16 cellular contexts compared by ENCODE assay signal in the genomic region with DNA sequence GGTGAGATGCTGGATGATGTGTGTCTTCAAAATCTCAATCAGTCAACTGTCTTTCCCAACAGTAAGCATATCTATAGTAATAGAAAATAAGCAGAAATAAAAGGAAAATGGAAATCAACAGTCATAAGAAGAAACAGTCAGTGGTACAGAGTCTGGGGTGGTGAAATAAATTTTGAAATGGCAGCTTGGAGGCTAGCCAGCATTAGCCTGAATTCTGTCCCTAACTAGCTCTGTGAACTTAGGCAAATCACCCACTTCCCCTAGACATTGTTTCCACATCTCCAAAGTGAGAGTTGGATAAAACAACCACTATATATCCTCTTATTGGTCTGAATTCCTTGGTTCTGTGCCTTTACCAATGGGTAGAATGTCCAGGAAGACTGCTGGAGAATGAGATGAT.
DNase-seq lines count a peak whose midpoint lies in the region; ATAC-seq and TF ChIP-seq lines count a peak whose summit lies in the region.
"Had no signal": no experiment of that assay in that cellular context is flagged by ENCODE, and none has a peak within 500 bp of the region (broad histone marks: within the 10 kb centered on the region; RNA-seq: fewer than 3 reads in every experiment).

No MANE protein-coding gene starts in this region.

- H3K4me3 ChIP-seq in right cardiac atrium (ENCODE audit: low read length) (no peak overlapping the region), tibial artery (no peak overlapping the region), Karpas-422 (ENCODE audit: low read length) (no peak overlapping the region)
- H3K4me3 ChIP-seq: SK-N-MC had no signal

- TF ChIP-seq CTCF in tibial artery (IDR thresholded peaks at IDR 0.05) (no peak), GM13977 (IDR thresholded peaks at IDR 0.05; ENCODE audit: extremely low read depth, insufficient read depth, missing control alignments) (no peak)

- no peak overlapping the region for H3K9ac ChIP-seq in Karpas-422 (ENCODE audit: low read length)

- H3K79me2 ChIP-seq in Karpas-422 (ENCODE audit: low read length), result no peaks in the 10 kb centered on the region

- no peak overlapping the region for H2AFZ ChIP-seq in Karpas-422 (ENCODE audit: low read length)

- H3K9me3 ChIP-seq in right cardiac atrium (ENCODE audit: control insufficient read depth, low read length) (no peaks in the 10 kb centered on the region), tibial artery (no peaks in the 10 kb centered on the region), Karpas-422 (ENCODE audit: low read length) (no peaks in the 10 kb centered on the region)

- H4K20me1 ChIP-seq in Karpas-422 (ENCODE audit: insufficient read depth, low read depth, low read length), result no peaks in the 10 kb centered on the region

- no peaks in the 10 kb centered on the region for H3K9me2 ChIP-seq in Karpas-422 (replicated peaks; ENCODE audit: insufficient read depth, low read length)

- intact Hi-C loops in right cardiac atrium (cut with DNase I), result no loop called here
- intact Hi-C loops in tibial artery (cut with DNase I; ENCODE audit: low total_unique reads), result no loop called here

- DNase-seq in SIG-M5 treated with dmso at 0.1 percent for 504 hours (lab: John Stamatoyannopoulos, UW; ENCODE audit: unreplicated experiment) (peak; percentile 44), SIG-M5 (lab: John Stamatoyannopoulos, UW) (no peak), NCI-H526 (lab: John Stamatoyannopoulos, UW) (peak; percentile 55 to 74), right cardiac atrium (no peak), tibial artery (peak in 1 of 2 donors; percentile 50), Karpas-422 (no peak), GM13977 (ENCODE audit: low spot score) (no peak)
- DNase-seq: GF-D8, KG1, NCI-H1092 treated with DMSO at 0.1 percent for 48 hours, NCI-H1694 treated with DMSO at 0.1 percent for 48 hours, NCI-H226, NCI-H748 treated with DMSO at 0.1 percent for 48 hours, PC-3 had no signal

- H3K27ac ChIP-seq in right cardiac atrium (ENCODE audit: low read length) (no peak overlapping the region), tibial artery (peak overlapping the region; percentile 44 to 52), Karpas-422 (ENCODE audit: low read length) (no peak overlapping the region)
- H3K27ac ChIP-seq: RWPE1, SK-N-MC had no signal

- peaks cover under 1% of the 10 kb centered on the region for H3K4me1 ChIP-seq in right cardiac atrium (ENCODE audit: control insufficient read depth, insufficient read depth, low read length)
- peaks cover 0 to 28% (median 18%) of the 10 kb centered on the region in 4 donors for H3K4me1 ChIP-seq in tibial artery
- no peaks in the 10 kb centered on the region for H3K4me1 ChIP-seq in Karpas-422 (ENCODE audit: low read length)

- no peaks in the 10 kb centered on the region for H3K36me3 ChIP-seq in tibial artery
- no peaks in the 10 kb centered on the region for H3K36me3 ChIP-seq in Karpas-422 (ENCODE audit: insufficient read depth, low read length)

- H3K27me3 ChIP-seq in right cardiac atrium (ENCODE audit: control insufficient read depth, insufficient read depth) (no peaks in the 10 kb centered on the region), tibial artery (no peaks in the 10 kb centered on the region), Karpas-422 (ENCODE audit: low read length) (no peaks in the 10 kb centered on the region)

- H3K4me2 ChIP-seq in Karpas-422 (ENCODE audit: low read depth, low read length, poor library complexity, severe bottlenecking), result no peak overlapping the region

- peak; percentile 51 to 58 for ATAC-seq in right cardiac atrium
- ATAC-seq: PC-3 had no signal

- in situ Hi-C loops in GM13977 (cut with MboI; ENCODE audit: low pct_unique_long_range_greater_than_20kb, low sequenced_read_pairs, unreplicated experiment), result no loop called here

Comparison
In these comparisons a context has a peak if more than half of its experiments do, and no peak if none do; other contexts are left out.
1. DNase-seq: peak in SIG-M5 treated with dmso at 0.1 percent for 504 hours (single experiment) and NCI-H526 (2 of 2); none in SIG-M5 (single experiment), right cardiac atrium (0 of 3), Karpas-422 (single experiment) and GM13977 (single experiment).
2. H3K27ac ChIP-seq: peak in tibial artery (2 of 2); none in right cardiac atrium (single experiment) and Karpas-422 (single experiment).